1 cellular context compared by ENCODE assay signal in the genomic region with DNA sequence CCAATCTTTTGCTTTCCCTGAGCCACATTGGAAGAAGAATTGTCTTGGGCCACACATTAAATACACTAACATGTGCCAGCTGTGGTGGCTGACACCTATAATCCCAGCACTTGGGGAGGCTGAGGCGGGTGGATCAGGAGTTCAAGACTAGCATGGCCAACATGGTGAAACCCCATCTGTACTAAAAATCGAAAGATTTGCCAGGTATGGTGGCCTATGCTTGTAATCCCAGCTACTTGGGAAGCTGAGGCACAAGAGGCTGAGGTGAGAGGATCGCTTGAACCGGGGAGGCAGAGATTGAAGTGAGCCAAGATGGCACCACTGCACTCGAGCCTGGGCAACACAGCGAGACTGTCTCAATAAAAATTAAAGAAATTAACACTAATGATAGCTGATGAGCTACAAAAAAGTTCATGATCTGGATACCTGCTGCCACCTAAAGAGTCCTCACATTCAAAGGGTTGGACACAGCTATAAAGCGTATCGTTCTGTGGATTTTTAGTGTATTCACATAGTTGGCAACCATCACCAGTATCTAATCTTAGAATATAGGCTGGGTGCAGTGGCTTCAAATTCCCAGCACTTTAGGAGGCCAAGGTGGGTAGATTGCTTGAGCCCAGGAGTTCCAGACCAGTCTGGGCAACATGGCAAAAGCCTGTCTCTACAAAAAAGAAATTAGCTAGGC.
TF ChIP-seq lines count a peak whose summit lies in the region.

No MANE protein-coding gene starts in this region.

TF ChIP-seq in HCT116, 20 proteins besides CTCF, POLR2A, EP300 and RAD21 (continued from another document):
- TF ChIP-seq, protein P1, sequence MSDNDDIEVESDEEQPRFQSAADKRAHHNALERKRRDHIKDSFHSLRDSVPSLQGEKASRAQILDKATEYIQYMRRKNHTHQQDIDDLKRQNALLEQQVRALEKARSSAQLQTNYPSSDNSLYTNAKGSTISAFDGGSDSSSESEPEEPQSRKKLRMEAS (IDR thresholded peaks at IDR 0.05), result 0 out of 2 replicates have a peak, but pooled peaks have one; percentile 19
- TF ChIP-seq FOSL1 (IDR thresholded peaks at IDR 0.05; ENCODE audit: low read depth) (0 out of 2 replicates have a peak, but pooled peaks have one; percentile 18), POLR2AphosphoS5 (IDR thresholded peaks at IDR 0.05; ENCODE audit: low read depth, low read length) (peak; percentile 68), EZH2 (IDR thresholded peaks at IDR 0.05) (no peak), JUND (IDR thresholded peaks at IDR 0.05) (peak; percentile 46), TCF7L2 (IDR thresholded peaks at IDR 0.05; ENCODE audit: borderline replicate concordance, extremely low read depth, insufficient read depth, insufficient read length) (no peak), SIN3A (IDR thresholded peaks at IDR 0.05; ENCODE audit: low read depth) (peak; percentile 70; the same call in 1 of the 2 replicates)
TF ChIP-seq in HCT116: peak in this region for 8.
